ENCODE assay signal across 8 cellular contexts in the genomic region with DNA sequence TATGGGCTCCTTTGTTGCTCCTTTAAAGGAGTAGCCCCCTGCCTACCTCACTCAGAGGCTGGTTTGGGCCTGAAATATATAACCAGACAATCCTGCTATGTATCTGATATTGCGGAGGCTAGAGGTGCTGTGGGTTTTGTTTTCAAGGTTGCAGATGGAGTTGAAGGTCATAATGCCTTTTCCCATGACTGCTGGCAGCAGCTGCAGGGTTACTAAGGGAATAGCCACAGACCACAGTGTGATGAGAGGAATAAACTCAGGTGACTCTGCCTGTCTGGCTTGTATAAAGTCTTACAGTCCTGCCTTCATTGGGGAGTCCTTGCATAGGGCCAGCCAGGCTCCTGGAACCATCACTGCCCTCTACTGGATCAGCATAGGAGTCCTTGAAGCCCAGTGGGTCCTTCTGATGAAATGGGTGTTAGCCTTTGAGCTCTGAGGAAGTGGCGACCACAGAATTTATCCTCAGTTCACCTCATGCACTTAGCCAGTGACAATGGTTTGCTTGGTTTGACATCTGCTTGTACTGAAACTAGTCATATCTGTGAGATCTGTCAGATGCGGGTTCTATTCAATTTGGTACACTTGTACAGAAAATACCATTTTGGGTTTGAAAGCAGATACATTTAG.
DNase-seq lines count a peak whose midpoint lies in the region; ATAC-seq and TF ChIP-seq lines count a peak whose summit lies in the region.

No MANE protein-coding gene starts in this region.

- H3K4me1 Mint-ChIP-seq in type B pancreatic cell (ENCODE audit: unreplicated experiment) = no peaks in the 10 kb centered on the region

- ATAC-seq in GM21528 (IDR thresholded peaks at IDR 0.05; ENCODE audit: low FRiP score, unreplicated experiment) = peak; percentile 97
- ATAC-seq in lower lobe of right lung = peak; percentile 86 to 89

- H3K27ac ChIP-seq in lower lobe of right lung = no peak overlapping the region

- H3K27me3 ChIP-seq in lower lobe of right lung (ENCODE audit: low read depth) = no peaks in the 10 kb centered on the region

- no peaks in the 10 kb centered on the region for H3K36me3 Mint-ChIP-seq in type B pancreatic cell

- no peak overlapping the region for H3K27ac Mint-ChIP-seq in type B pancreatic cell

- H3K9me3 Mint-ChIP-seq in type B pancreatic cell = peaks cover 6% of the 10 kb centered on the region

- intact Hi-C loops in lower lobe of right lung (cut with DNase I) = no loop called here

- H3K4me3 ChIP-seq in lower lobe of right lung = no peak overlapping the region

- H3K4me1 ChIP-seq in lower lobe of right lung = peaks cover 5% of the 10 kb centered on the region

- no peaks in the 10 kb centered on the region for H3K36me3 ChIP-seq in lower lobe of right lung

- DNase-seq in DMS 273 (lab: John Stamatoyannopoulos, UW; ENCODE audit: unreplicated experiment) = peak; percentile 47
- no peak for DNase-seq in DMS 273 treated with DMSO at 0.1 percent for 48 hours (lab: John Stamatoyannopoulos, UW)
- peak; percentile 59 for DNase-seq in HPDE6-E6E7 (ENCODE audit: extremely low spot score)
- peak in 3 of 5 donors; percentile 6 to 95 (median 13) for DNase-seq in T-helper 1 cell
- peak; percentile 58 for DNase-seq in cerebellar cortex (ENCODE audit: low spot score)
- peak; percentile 58 for DNase-seq in lower lobe of right lung
- DNase-seq in type B pancreatic cell (ENCODE audit: extremely low spot score, unreplicated experiment) = no peak

- H3K9me3 ChIP-seq in lower lobe of right lung = no peaks in the 10 kb centered on the region

- no peak overlapping the region for H3K4me3 Mint-ChIP-seq in type B pancreatic cell

- peaks cover 4% of the 10 kb centered on the region for H3K27me3 Mint-ChIP-seq in type B pancreatic cell

- TF ChIP-seq CTCF in lower lobe of right lung (IDR thresholded peaks at IDR 0.05) (peak; percentile 35), type B pancreatic cell (conservative IDR thresholded peaks at IDR 0.05) (peak; percentile 30)

Comparison
In these comparisons a context has a peak if more than half of its experiments do, and no peak if none do; other contexts are left out.
1. DNase-seq: peak in DMS 273 (single experiment), HPDE6-E6E7 (single experiment), T-helper 1 cell (3 of 5), cerebellar cortex (single experiment) and lower lobe of right lung (single experiment); none in DMS 273 treated with DMSO at 0.1 percent for 48 hours (single experiment) and type B pancreatic cell (single experiment).